In the genomic region with DNA sequence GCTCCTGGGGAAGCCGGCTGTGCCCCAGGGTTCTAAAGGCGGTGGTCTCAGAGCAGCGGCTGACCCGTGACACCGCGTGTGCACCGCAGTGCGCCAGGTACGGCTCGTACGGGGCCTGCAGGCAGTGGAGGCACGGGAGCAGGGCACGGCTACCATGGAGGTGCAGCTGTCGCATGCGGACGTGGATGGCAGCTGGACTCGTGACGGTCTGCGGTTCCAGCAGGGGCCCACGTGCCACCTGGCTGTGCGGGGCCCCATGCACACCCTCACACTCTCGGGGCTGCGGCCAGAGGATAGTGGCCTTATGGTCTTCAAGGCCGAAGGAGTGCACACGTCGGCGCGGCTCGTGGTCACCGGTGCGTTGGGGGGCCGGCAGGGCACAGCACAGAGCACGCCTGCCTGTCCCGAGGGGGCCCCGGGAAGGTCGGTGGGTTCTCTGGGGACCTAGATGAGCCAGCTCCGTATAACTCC, we compare ENCODE assay signal across 10 cellular contexts.
DNase-seq lines count a peak whose midpoint lies in the region; ATAC-seq and TF ChIP-seq lines count a peak whose summit lies in the region.
"Had no signal": no experiment of that assay in that cellular context is flagged by ENCODE, and none has a peak within 500 bp of the region (broad histone marks: within the 10 kb centered on the region; RNA-seq: fewer than 3 reads in every experiment).

No MANE protein-coding gene starts in this region.

- no peak for TF ChIP-seq POLR2A in suprapubic skin (IDR thresholded peaks at IDR 0.05)

- DNase-seq in NCI-H1105 treated with DMSO at 0.1 percent for 48 hours (lab: John Stamatoyannopoulos, UW) (peak; percentile 13), NCI-H1105 (lab: John Stamatoyannopoulos, UW) (no peak), left lobe of liver (ENCODE audit: low spot score) (peak; percentile 41), suprapubic skin (ENCODE audit: low spot score in 2 of 2) (peak in 1 of 2 donors; percentile 62), NK-92 (lab: John Stamatoyannopoulos, UW; ENCODE audit: unreplicated experiment) (no peak)
- DNase-seq in activated naive CD8-positive, alpha-beta T cell treated with anti-CD3 and anti-CD28 coated beads, Interleukin-2, amount 50 U/mL, for 24 hours = no peak
- DNase-seq in stimulated activated CD4-positive, alpha-beta T cell treated with anti-CD3 and anti-CD28 coated beads, Interleukin-1b, Interleukin-23, amount 100 ng/mL, for 48 hours = no peak
- DNase-seq: OCI-M1 had no signal

- 32% methylated on average over 8 of the region's 37 CpGs for WGBS in suprapubic skin

- TF ChIP-seq EP300 in suprapubic skin (IDR thresholded peaks at IDR 0.05) = no peak

- no peak overlapping the region for H3K27ac Mint-ChIP-seq in activated naive CD8-positive, alpha-beta T cell treated with anti-CD3 and anti-CD28 coated beads, Interleukin-2, amount 50 U/mL, for 24 hours

- peak overlapping the region; percentile 59 for H3K4me3 ChIP-seq in suprapubic skin
- H3K4me3 ChIP-seq: A549 had no signal

- TF ChIP-seq CTCF in suprapubic skin (IDR thresholded peaks at IDR 0.05) = no peak

- no peaks in the 10 kb centered on the region for H3K9me3 Mint-ChIP-seq in activated naive CD8-positive, alpha-beta T cell treated with anti-CD3 and anti-CD28 coated beads, Interleukin-2, amount 50 U/mL, for 24 hours

- H3K27me3 ChIP-seq in suprapubic skin = no peaks in the 10 kb centered on the region

- peaks cover 25% of the 10 kb centered on the region for H3K36me3 ChIP-seq in suprapubic skin

- peak overlapping the region; percentile 70 for H3K4me3 Mint-ChIP-seq in activated naive CD8-positive, alpha-beta T cell treated with anti-CD3 and anti-CD28 coated beads, Interleukin-2, amount 50 U/mL, for 24 hours

- no peak overlapping the region for H3K27ac ChIP-seq in suprapubic skin
- H3K27ac ChIP-seq: A549 had no signal

- no peaks in the 10 kb centered on the region for H3K36me3 Mint-ChIP-seq in activated naive CD8-positive, alpha-beta T cell treated with anti-CD3 and anti-CD28 coated beads, Interleukin-2, amount 50 U/mL, for 24 hours (ENCODE audit: low read depth)

- H3K9me3 ChIP-seq in suprapubic skin = no peaks in the 10 kb centered on the region
- H3K9me3 ChIP-seq: A549 had no signal

- H3K4me1 Mint-ChIP-seq in activated naive CD8-positive, alpha-beta T cell treated with anti-CD3 and anti-CD28 coated beads, Interleukin-2, amount 50 U/mL, for 24 hours = peaks cover 4% of the 10 kb centered on the region

- peaks cover 15% of the 10 kb centered on the region for H3K4me1 ChIP-seq in suprapubic skin
- H3K4me1 ChIP-seq: A549 had no signal

- no peaks in the 10 kb centered on the region for H3K27me3 Mint-ChIP-seq in activated naive CD8-positive, alpha-beta T cell treated with anti-CD3 and anti-CD28 coated beads, Interleukin-2, amount 50 U/mL, for 24 hours

- ATAC-seq in activated naive CD8-positive, alpha-beta T cell treated with anti-CD3 and anti-CD28 coated beads, Interleukin-2, amount 50 U/mL, for 24 hours = no peak
- ATAC-seq in left lobe of liver (no peak), HG02798 (IDR thresholded peaks at IDR 0.05; ENCODE audit: poor library complexity, unreplicated experiment) (no peak)
- ATAC-seq: A549 had no signal

Comparison
In these comparisons a context has a peak if more than half of its experiments do, and no peak if none do; other contexts are left out.
1. DNase-seq: peak in NCI-H1105 treated with DMSO at 0.1 percent for 48 hours (single experiment) and left lobe of liver (single experiment); none in NCI-H1105 (single experiment), activated naive CD8-positive, alpha-beta T cell treated with anti-CD3 and anti-CD28 coated beads, Interleukin-2, amount 50 U/mL, for 24 hours (single experiment), stimulated activated CD4-positive, alpha-beta T cell treated with anti-CD3 and anti-CD28 coated beads, Interleukin-1b, Interleukin-23, amount 100 ng/mL, for 48 hours (single experiment) and NK-92 (single experiment).